In genomic region chr6:155832596-155832995, GRCh38 we compare ENCODE assay signal across 17 cellular contexts.
DNase-seq lines count a peak whose midpoint lies in the region; ATAC-seq, FAIRE-seq and TF ChIP-seq lines count a peak whose summit lies in the region.
"Had no signal": no experiment of that assay in that cellular context is flagged by ENCODE, and none has a peak within 500 bp of the region (broad histone marks: within the 10 kb centered on the region; RNA-seq: fewer than 3 reads in every experiment).

No MANE protein-coding gene starts in this region.

- no peak for TF ChIP-seq CTCF in fibroblast of mammary gland (conservative IDR thresholded peaks at IDR 0.05; ENCODE audit: control insufficient read depth, insufficient read depth, low read depth, low read length)

- peak; percentile 6 for DNase-seq in activated naive CD4-positive, alpha-beta T cell treated with anti-CD3 and anti-CD28 coated beads for 36 hours
- no peak for DNase-seq in activated naive CD4-positive, alpha-beta T cell treated with anti-CD3 and anti-CD28 coated beads, Interleukin-2, amount 50 U/mL, for 16 hours
- DNase-seq in SJSA1 (ENCODE audit: low read depth in 1 of 2, low spot score in 2 of 2), result peak; percentile 66 to 75
- DNase-seq in fibroblast of mammary gland (ENCODE audit: low read depth), result peak; percentile 2
- DNase-seq in urothelium cell line (ENCODE audit: low spot score), result peak; percentile 9
- no peak for DNase-seq in COLO668 (lab: John Stamatoyannopoulos, UW; ENCODE audit: unreplicated experiment)
- DNase-seq in T-helper 9 cell, result no peak
- DNase-seq: AML-193; aorta; GOT3; NCI-H774; stimulated activated CD4-positive, alpha-beta T cell treated with anti-CD3 and anti-CD28 coated beads, Interleukin-4, amount 100 ng/mL, for 1 hour; stomach; T-helper 2 cell had no signal

- H3K4me3 Mint-ChIP-seq in activated naive CD4-positive, alpha-beta T cell treated with anti-CD3 and anti-CD28 coated beads for 36 hours, result no peak overlapping the region

- H3K36me3 Mint-ChIP-seq in activated naive CD4-positive, alpha-beta T cell treated with anti-CD3 and anti-CD28 coated beads for 36 hours (ENCODE audit: low read depth), result no peaks in the 10 kb centered on the region

- no peaks in the 10 kb centered on the region for H3K27me3 Mint-ChIP-seq in activated naive CD4-positive, alpha-beta T cell treated with anti-CD3 and anti-CD28 coated beads for 36 hours (ENCODE audit: low read depth)

- no peaks in the 10 kb centered on the region for H3K27me3 ChIP-seq in SJSA1 (replicated peaks)
- H3K27me3 ChIP-seq: stomach had no signal

- no peaks in the 10 kb centered on the region for H3K9me3 Mint-ChIP-seq in activated naive CD4-positive, alpha-beta T cell treated with anti-CD3 and anti-CD28 coated beads for 36 hours

- peaks cover 9% of the 10 kb centered on the region for H3K4me1 ChIP-seq in SJSA1 (replicated peaks)
- H3K4me1 ChIP-seq: parathyroid adenoma, stomach had no signal

- H3K36me3 ChIP-seq in SJSA1, result no peaks in the 10 kb centered on the region
- H3K36me3 ChIP-seq: stomach had no signal

- intact Hi-C loops in activated naive CD4-positive, alpha-beta T cell treated with anti-CD3 and anti-CD28 coated beads for 36 hours (cut with micrococcal nuclease), result no loop called here

- H3K27ac ChIP-seq in SJSA1, result peak overlapping the region; percentile 44
- H3K27ac ChIP-seq: KMS-11, parathyroid adenoma, stomach had no signal

- no peak for ATAC-seq in GM18907 (IDR thresholded peaks at IDR 0.05; ENCODE audit: unreplicated experiment)

- H3K9me3 ChIP-seq in SJSA1 (replicated peaks), result no peaks in the 10 kb centered on the region
- H3K9me3 ChIP-seq: stomach had no signal

- H3K4me3 ChIP-seq in SJSA1 (no peak overlapping the region), fibroblast of mammary gland (ENCODE audit: control insufficient read depth, low read depth, low read length) (no peak overlapping the region)
- H3K4me3 ChIP-seq: stomach had no signal

- no peak for FAIRE-seq in urothelium cell line (lab: Jason Lieb, UNC)

- H3K27ac Mint-ChIP-seq in activated naive CD4-positive, alpha-beta T cell treated with anti-CD3 and anti-CD28 coated beads for 36 hours, result no peak overlapping the region

- no peaks in the 10 kb centered on the region for H3K4me1 Mint-ChIP-seq in activated naive CD4-positive, alpha-beta T cell treated with anti-CD3 and anti-CD28 coated beads for 36 hours (ENCODE audit: low read depth)

- CTCF ChIA-PET in activated naive CD4-positive, alpha-beta T cell treated with anti-CD3 and anti-CD28 coated beads for 36 hours (lab: Charles Lee), result no interaction called here

Comparison
In these comparisons a context has a peak if more than half of its experiments do, and no peak if none do; other contexts are left out.
1. DNase-seq: peak in activated naive CD4-positive, alpha-beta T cell treated with anti-CD3 and anti-CD28 coated beads for 36 hours (single experiment), SJSA1 (2 of 2), fibroblast of mammary gland (single experiment) and urothelium cell line (single experiment); none in activated naive CD4-positive, alpha-beta T cell treated with anti-CD3 and anti-CD28 coated beads, Interleukin-2, amount 50 U/mL, for 16 hours (single experiment), COLO668 (single experiment) and T-helper 9 cell (single experiment).